ENCODE assay signal across 8 cellular contexts in the genomic region with DNA sequence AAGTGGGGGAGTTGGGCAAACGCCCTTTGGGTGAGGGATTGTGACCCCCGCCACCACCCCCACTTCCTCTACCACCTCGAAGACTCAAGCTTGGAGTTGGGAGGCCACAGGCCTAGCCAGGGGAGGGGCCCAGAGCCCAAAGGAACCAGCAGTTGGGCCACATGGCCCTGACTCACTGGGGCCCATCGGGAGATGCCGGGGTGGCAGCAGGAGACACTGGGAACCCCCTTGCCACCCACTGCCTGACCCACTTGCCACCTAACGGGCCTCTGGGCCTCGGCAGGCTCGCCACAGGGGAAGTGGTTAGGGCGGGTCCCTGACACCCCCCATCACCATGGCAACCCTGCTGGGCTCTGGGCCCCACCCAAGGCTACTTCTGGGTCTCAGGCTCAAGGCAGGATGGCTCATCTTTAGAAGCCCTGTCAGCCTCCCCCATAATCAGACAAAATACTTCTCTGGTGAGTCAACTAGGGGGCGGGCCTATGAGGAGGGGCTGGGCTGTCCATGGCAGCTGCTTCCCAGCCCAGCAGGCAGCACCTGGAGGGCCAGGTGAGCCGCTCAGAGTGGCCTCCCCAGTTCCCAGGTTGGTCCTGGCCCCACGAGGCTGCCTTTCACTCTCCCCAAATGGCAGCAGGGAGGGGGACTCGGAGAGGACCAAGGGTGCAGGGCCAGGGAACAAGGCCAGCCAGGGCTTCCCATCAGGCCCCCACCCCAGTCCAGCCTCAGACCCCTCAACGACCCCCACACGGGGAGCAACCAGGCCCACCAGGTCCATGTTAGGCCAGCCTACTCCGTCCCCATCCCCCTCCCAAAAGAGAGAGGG. TPM values are rescaled to one million over a fixed set of nuclear protein-coding genes. Genes with fewer than 3 reads are reported as not detected.
DNase-seq lines count a peak whose midpoint lies in the region; ATAC-seq and TF ChIP-seq lines count a peak whose summit lies in the region.

No MANE protein-coding gene starts in this region.

- 0 out of 2 replicates have a peak overlapping the region, but pooled peaks have one; percentile 16 for H3K27ac ChIP-seq in C4-2B
- peak overlapping the region; percentile 91 for H3K27ac ChIP-seq in naive thymus-derived CD4-positive, alpha-beta T cell (ENCODE audit: low read depth, low read length)

- no peaks in the 10 kb centered on the region for H3K4me1 Mint-ChIP-seq in endothelial cell (ENCODE audit: unreplicated experiment)
- H3K4me1 Mint-ChIP-seq in naive thymus-derived CD4-positive, alpha-beta T cell, result peaks cover 0 to 25% (median 14%) of the 10 kb centered on the region in 7 donors

- intact Hi-C loops in naive thymus-derived CD4-positive, alpha-beta T cell (cut with micrococcal nuclease), result loop anchor here (1.0 to 2.0 kb wide), 2 partner anchors 9 to 42 kb away; no protein-coding TSS in a partner anchor

- H3K9me3 ChIP-seq in naive thymus-derived CD4-positive, alpha-beta T cell (ENCODE audit: control insufficient read depth in 2 of 3, low read length in 3 of 3), result no peaks in the 10 kb centered on the region

- peak overlapping the region; percentile 67 for H3K4me3 Mint-ChIP-seq in endothelial cell (ENCODE audit: unreplicated experiment)
- peak overlapping the region; percentile 77 to 98 (median 86) for H3K4me3 Mint-ChIP-seq in naive thymus-derived CD4-positive, alpha-beta T cell

- H3K4me1 ChIP-seq in naive thymus-derived CD4-positive, alpha-beta T cell (ENCODE audit: control insufficient read depth in 2 of 2, insufficient read depth in 2 of 2, low read length in 2 of 2), result peaks cover 29 to 33% of the 10 kb centered on the region in 2 donors

- POLR2A ChIA-PET in naive thymus-derived CD4-positive, alpha-beta T cell (lab: Charles Lee), result interaction anchor here (0.9 to 4.2 kb wide), 7 partner anchors 9 to 51 kb away, joined by 3 to 45 read pairs (median 4); partner anchors contain the start of genes EMD and RPL10

- no peaks in the 10 kb centered on the region for H3K9me3 Mint-ChIP-seq in endothelial cell (ENCODE audit: unreplicated experiment)
- H3K9me3 Mint-ChIP-seq in naive thymus-derived CD4-positive, alpha-beta T cell, result no peaks in the 10 kb centered on the region

- TF ChIP-seq CTCF in C4-2B (conservative IDR thresholded peaks at IDR 0.05) (no peak), endothelial cell (IDR thresholded peaks at IDR 0.05; ENCODE audit: unreplicated experiment) (no peak)

- no peaks in the 10 kb centered on the region for H3K36me3 Mint-ChIP-seq in endothelial cell (ENCODE audit: low read depth, unreplicated experiment)
- peaks cover 0 to 21% (median 0%) of the 10 kb centered on the region in 5 donors for H3K36me3 Mint-ChIP-seq in naive thymus-derived CD4-positive, alpha-beta T cell

- H3K27me3 Mint-ChIP-seq in endothelial cell (ENCODE audit: unreplicated experiment), result peaks cover 3% of the 10 kb centered on the region
- no peaks in the 10 kb centered on the region for H3K27me3 Mint-ChIP-seq in naive thymus-derived CD4-positive, alpha-beta T cell

- H3K27ac Mint-ChIP-seq in endothelial cell (ENCODE audit: unreplicated experiment), result peak overlapping the region; percentile 18
- peak overlapping the region; percentile 21 to 93 (median 87) for H3K27ac Mint-ChIP-seq in naive thymus-derived CD4-positive, alpha-beta T cell

- H3K4me3 ChIP-seq in naive thymus-derived CD4-positive, alpha-beta T cell (ENCODE audit: low read length), result peak overlapping the region; percentile 66

- no peaks in the 10 kb centered on the region for H3K27me3 ChIP-seq in naive thymus-derived CD4-positive, alpha-beta T cell (ENCODE audit: control insufficient read depth in 2 of 2, insufficient read depth in 2 of 2, low read length in 2 of 2)

- CTCF ChIA-PET in naive thymus-derived CD4-positive, alpha-beta T cell (lab: Charles Lee), result interaction anchor here (1.2 kb wide), 1 partner anchor 20 kb away, joined by 3 read pairs; no protein-coding TSS in a partner anchor

- DNase-seq in NCI-H69 (lab: John Stamatoyannopoulos, UW), result peak; percentile 76
- peak; percentile 93 for DNase-seq in activated CD8-positive, alpha-beta memory T cell treated with anti-CD3 and anti-CD28 coated beads for 24 hours
- DNase-seq in endothelial cell (ENCODE audit: low spot score), result no peak
- DNase-seq in naive thymus-derived CD4-positive, alpha-beta T cell, result peak; percentile 61 to 88 (median 73)
- DNase-seq in stimulated activated naive CD4-positive, alpha-beta T cell (lab: John Stamatoyannopoulos, UW), result peak; percentile 50 to 76 (median 66)
- DNase-seq in cortex of kidney (lab: John Stamatoyannopoulos, UW), result no peak

- H3K36me3 ChIP-seq in naive thymus-derived CD4-positive, alpha-beta T cell (ENCODE audit: control insufficient read depth in 2 of 3, insufficient read depth in 3 of 3, low read length in 3 of 3), result peaks cover 10 to 44% (median 20%) of the 10 kb centered on the region in 3 experiments

- ATAC-seq in GM21825 (IDR thresholded peaks at IDR 0.05; ENCODE audit: unreplicated experiment), result peak; percentile 30
- ATAC-seq in naive thymus-derived CD4-positive, alpha-beta T cell, result peak; percentile 69

RNA-seq across cellular contexts. Expression of gene FLNA, which starts 5.6 kb away (rescaled TPM):
- total RNA-seq in endothelial cell (ENCODE audit: unreplicated experiment), result 1,022 TPM
- 1,000 to 10,000 TPM in 2 of 5 experiments, 100 to 1,000 TPM in 3; 440 to 1,423 (median 604) TPM for total RNA-seq in naive thymus-derived CD4-positive, alpha-beta T cell
- polyA plus RNA-seq in naive thymus-derived CD4-positive, alpha-beta T cell, result 100 to 1,000 TPM in 1 of 2 donors, 10 to 100 TPM in 1; 96.0 to 333 TPM

RNA-seq across cellular contexts. Expression of gene EMD, which starts 10.3 kb away (rescaled TPM):
- total RNA-seq in endothelial cell (ENCODE audit: unreplicated experiment), result 44.7 TPM
- total RNA-seq in naive thymus-derived CD4-positive, alpha-beta T cell, result 100 to 1,000 TPM in 2 of 5 experiments, 10 to 100 TPM in 3; 53.5 to 141 (median 89.9) TPM
- 10 to 100 TPM; 31.5 to 34.6 TPM for polyA plus RNA-seq in naive thymus-derived CD4-positive, alpha-beta T cell

RNA-seq across cellular contexts. Expression of gene RPL10, which starts 29.3 kb away (rescaled TPM):
- total RNA-seq in endothelial cell (ENCODE audit: unreplicated experiment), result 3,704 TPM
- 1,000 to 10,000 TPM; 2,926 to 5,130 (median 5,063) TPM for total RNA-seq in naive thymus-derived CD4-positive, alpha-beta T cell
- 1,000 to 10,000 TPM; 6,302 to 7,439 TPM for polyA plus RNA-seq in naive thymus-derived CD4-positive, alpha-beta T cell

RNA-seq across cellular contexts. Expression of gene DNASE1L1, which starts 40.2 kb away (rescaled TPM):
- total RNA-seq in endothelial cell (ENCODE audit: unreplicated experiment), result 38.6 TPM
- total RNA-seq in naive thymus-derived CD4-positive, alpha-beta T cell, result 10 to 100 TPM; 18.4 to 31.1 (median 21.7) TPM
- polyA plus RNA-seq in naive thymus-derived CD4-positive, alpha-beta T cell, result 10 to 100 TPM; 11.1 to 19.6 TPM

RNA-seq across cellular contexts. Expression of gene TAFAZZIN, which starts 42.5 kb away (rescaled TPM):
- 56.4 TPM for total RNA-seq in endothelial cell (ENCODE audit: unreplicated experiment)
- total RNA-seq in naive thymus-derived CD4-positive, alpha-beta T cell, result 100 to 1,000 TPM in 3 of 5 experiments, 10 to 100 TPM in 2; 90.9 to 130 (median 108) TPM
- 10 to 100 TPM; 40.4 to 46.4 TPM for polyA plus RNA-seq in naive thymus-derived CD4-positive, alpha-beta T cell

Comparison
In these comparisons a context has a peak if more than half of its experiments do, and no peak if none do; other contexts are left out.
1. DNase-seq: peak in NCI-H69 (single experiment), activated CD8-positive, alpha-beta memory T cell treated with anti-CD3 and anti-CD28 coated beads for 24 hours (single experiment), naive thymus-derived CD4-positive, alpha-beta T cell (9 of 9) and stimulated activated naive CD4-positive, alpha-beta T cell (6 of 6); none in endothelial cell (single experiment) and cortex of kidney (single experiment).